ENCODE assay signal across 23 cellular contexts in genomic region chr6:119176445-119176844, GRCh38.
A peak's percentile ranks its signal among the peaks of the same experiment; 100 is the strongest.
DNase-seq lines count a peak whose midpoint lies in the region; ATAC-seq and TF ChIP-seq lines count a peak whose summit lies in the region.
"Had no signal": no experiment of that assay in that cellular context is flagged by ENCODE, and none has a peak within 500 bp of the region (broad histone marks: within the 10 kb centered on the region; RNA-seq: fewer than 3 reads in every experiment).

No MANE protein-coding gene starts in this region.

- no peaks in the 10 kb centered on the region for H3K9me3 Mint-ChIP-seq in activated CD8-positive, alpha-beta memory T cell treated with anti-CD3 and anti-CD28 coated beads, Interleukin-2, amount 10 ng/mL, durations not matched to agents 7 days and 5 days (ENCODE audit: low read depth)
- H3K9me3 Mint-ChIP-seq in Caco-2 (ENCODE audit: unreplicated experiment) (no peaks in the 10 kb centered on the region), type B pancreatic cell (no peaks in the 10 kb centered on the region)
- H3K9me3 Mint-ChIP-seq: CD4-positive, alpha-beta T cell; CD8-positive, alpha-beta T cell had no signal

- CTCF ChIA-PET in activated CD8-positive, alpha-beta memory T cell treated with anti-CD3 and anti-CD28 coated beads, Interleukin-2, amount 10 ng/mL, durations not matched to agents 7 days and 5 days (lab: Charles Lee): interaction anchor here (1.3 kb wide), 1 partner anchor 12 kb away, joined by 3 read pairs; no protein-coding TSS in a partner anchor
- CTCF ChIA-PET in Caco-2 (lab: Charles Lee) (no interaction called here), PC-9 (lab: Charles Lee) (no interaction called here)

- H3K4me2 ChIP-seq in smooth muscle cell (no peak overlapping the region), PC-9 (no peak overlapping the region)
- H3K4me2 ChIP-seq: A549; BLaER1 treated with 17β-estradiol and CSF1 and Interleukin-3, amounts not matched to agents 10 nM and 100 nM had no signal

- H3K36me3 ChIP-seq in Caco-2 (ENCODE audit: control insufficient read depth, insufficient read depth, low read length): no peaks in the 10 kb centered on the region; the same call in 1 of the 2 replicates
- H3K36me3 ChIP-seq in smooth muscle cell (ENCODE audit: low read depth): peaks cover under 1% of the 10 kb centered on the region
- no peaks in the 10 kb centered on the region for H3K36me3 ChIP-seq in PC-9 (ENCODE audit: low read depth)

- no peaks in the 10 kb centered on the region for H3K9me3 ChIP-seq in Caco-2
- H3K9me3 ChIP-seq in smooth muscle cell (replicated peaks; ENCODE audit: low read depth): no peaks in the 10 kb centered on the region
- H3K9me3 ChIP-seq in PC-9 (ENCODE audit: insufficient read depth, low read depth): no peaks in the 10 kb centered on the region
- H3K9me3 ChIP-seq: A549; BLaER1 treated with 17β-estradiol and CSF1 and Interleukin-3, amounts not matched to agents 10 nM and 100 nM had no signal

- H3K36me3 Mint-ChIP-seq in activated CD8-positive, alpha-beta memory T cell treated with anti-CD3 and anti-CD28 coated beads, Interleukin-2, amount 10 ng/mL, durations not matched to agents 7 days and 5 days: peaks cover 30% of the 10 kb centered on the region
- H3K36me3 Mint-ChIP-seq in Caco-2 (ENCODE audit: insufficient read depth, unreplicated experiment) (peaks cover 22% of the 10 kb centered on the region), type B pancreatic cell (peaks cover 10% of the 10 kb centered on the region)

- H3K79me2 ChIP-seq in smooth muscle cell (ENCODE audit: low read depth): no peaks in the 10 kb centered on the region
- H3K79me2 ChIP-seq in PC-9 (ENCODE audit: low read depth): no peaks in the 10 kb centered on the region

- ATAC-seq in activated CD8-positive, alpha-beta memory T cell treated with anti-CD3 and anti-CD28 coated beads, Interleukin-2, amount 10 ng/mL, durations not matched to agents 7 days and 5 days: no peak
- ATAC-seq: A549; CD8-positive, alpha-beta T cell; GM12878 had no signal

- no peaks in the 10 kb centered on the region for H3K27me3 ChIP-seq in Caco-2 (replicated peaks; ENCODE audit: control insufficient read depth, insufficient read depth, low read length)
- no peaks in the 10 kb centered on the region for H3K27me3 ChIP-seq in smooth muscle cell (ENCODE audit: low read depth)
- no peaks in the 10 kb centered on the region for H3K27me3 ChIP-seq in PC-9 (ENCODE audit: insufficient read depth, low read depth)
- H3K27me3 ChIP-seq: BLaER1 treated with 17β-estradiol and CSF1 and Interleukin-3, amounts not matched to agents 10 nM and 100 nM had no signal

- H3K4me3 ChIP-seq in Caco-2 (ENCODE audit: low read depth, low read length) (no peak overlapping the region), smooth muscle cell (no peak overlapping the region), PC-9 (no peak overlapping the region)
- H3K4me3 ChIP-seq: A549; BLaER1 treated with 17β-estradiol and CSF1 and Interleukin-3, amounts not matched to agents 10 nM and 100 nM; GM12878 had no signal

- BruUV-seq in Caco-2 (replicated peaks; lab: Mats Ljungman, UMichigan) (no TSS peak), PC-9 (replicated peaks; lab: Mats Ljungman, UMichigan) (no TSS peak)

- H3K9ac ChIP-seq in smooth muscle cell (ENCODE audit: low read depth): no peak overlapping the region
- H3K9ac ChIP-seq: BLaER1 treated with 17β-estradiol and CSF1 and Interleukin-3, amounts not matched to agents 10 nM and 100 nM had no signal

- no peak overlapping the region for H3K4me3 Mint-ChIP-seq in activated CD8-positive, alpha-beta memory T cell treated with anti-CD3 and anti-CD28 coated beads, Interleukin-2, amount 10 ng/mL, durations not matched to agents 7 days and 5 days
- no peak overlapping the region for H3K4me3 Mint-ChIP-seq in Caco-2 (ENCODE audit: unreplicated experiment)
- no peak overlapping the region for H3K4me3 Mint-ChIP-seq in type B pancreatic cell
- H3K4me3 Mint-ChIP-seq: B cell; CD4-positive, alpha-beta T cell; CD8-positive, alpha-beta T cell had no signal

- POLR2A ChIA-PET in Caco-2 (lab: Charles Lee): no interaction called here
- POLR2A ChIA-PET in PC-9 (lab: Charles Lee; ENCODE audit: unreplicated experiment): no interaction called here

- no peaks in the 10 kb centered on the region for H4K20me1 ChIP-seq in smooth muscle cell (ENCODE audit: low read depth)
- no peaks in the 10 kb centered on the region for H4K20me1 ChIP-seq in PC-9 (ENCODE audit: insufficient read depth)
- H4K20me1 ChIP-seq: BLaER1 treated with 17β-estradiol and CSF1 and Interleukin-3, amounts not matched to agents 10 nM and 100 nM had no signal

- intact Hi-C loops in Caco-2 (cut with micrococcal nuclease; ENCODE audit: unreplicated experiment) (no loop called here), PC-9 (cut with micrococcal nuclease; ENCODE audit: unreplicated experiment) (no loop called here)

- no peak overlapping the region for H2AFZ ChIP-seq in smooth muscle cell (ENCODE audit: low read depth)
- H2AFZ ChIP-seq in PC-9: no peak overlapping the region

- TF ChIP-seq CTCF in Caco-2 (IDR thresholded peaks at IDR 0.05; ENCODE audit: insufficient read depth in 1 of 2, low read depth in 1 of 2, low read length in 1 of 2, severe bottlenecking in 1 of 2, unreplicated experiment in 1 of 2) (no peak), smooth muscle cell (IDR thresholded peaks at IDR 0.05; ENCODE audit: borderline replicate concordance, insufficient read depth, poor library complexity, severe bottlenecking) (no peak), type B pancreatic cell (conservative IDR thresholded peaks at IDR 0.05) (no peak), PC-9 (conservative IDR thresholded peaks at IDR 0.05) (no peak)

- DNase-seq in activated CD8-positive, alpha-beta memory T cell treated with anti-CD3 and anti-CD28 coated beads, Interleukin-2, amount 10 ng/mL, durations not matched to agents 7 days and 5 days: no peak
- DNase-seq in activated CD8-positive, alpha-beta memory T cell treated with anti-CD3 and anti-CD28 coated beads, Interleukin-2, amount 50 U/mL, for 48 hours: no peak
- DNase-seq in Caco-2 (no peak), smooth muscle cell (lab: John Stamatoyannopoulos, UW; ENCODE audit: unreplicated experiment) (no peak), type B pancreatic cell (ENCODE audit: extremely low spot score, unreplicated experiment) (no peak), PC-9 (no peak)
- DNase-seq in activated CD4-positive, CD25-positive, alpha-beta regulatory T cell treated with anti-CD3 and anti-CD28 coated beads, Interleukin-2, amount 50 U/mL, for 72 hours: no peak
- DNase-seq: AML-193; CD4-positive, alpha-beta T cell; CD8-positive, alpha-beta T cell; DMS 273 treated with DMSO at 0.1 percent for 48 hours; DMS153; DMS53; DMS79; DND-41; EL; GDM1 had no signal

- H3K9me2 ChIP-seq in PC-9 (ENCODE audit: insufficient read depth): no peaks in the 10 kb centered on the region; the same call in 1 of the 2 replicates

- H3K27ac ChIP-seq in smooth muscle cell (ENCODE audit: low read depth) (peak overlapping the region; percentile 26), PC-9 (no peak overlapping the region)
- H3K27ac ChIP-seq: 22Rv1; A549; BLaER1 treated with 17β-estradiol and CSF1 and Interleukin-3, amounts not matched to agents 10 nM and 100 nM; C4-2B had no signal

- peaks cover 23% of the 10 kb centered on the region for H3K4me1 Mint-ChIP-seq in activated CD8-positive, alpha-beta memory T cell treated with anti-CD3 and anti-CD28 coated beads, Interleukin-2, amount 10 ng/mL, durations not matched to agents 7 days and 5 days
- H3K4me1 Mint-ChIP-seq in Caco-2 (ENCODE audit: low read depth, unreplicated experiment) (peaks cover 31% of the 10 kb centered on the region), type B pancreatic cell (ENCODE audit: unreplicated experiment) (peaks cover 17% of the 10 kb centered on the region)
- H3K4me1 Mint-ChIP-seq: B cell had no signal

- no peaks in the 10 kb centered on the region for H3F3A ChIP-seq in smooth muscle cell (ENCODE audit: low read depth)
- no peaks in the 10 kb centered on the region for H3F3A ChIP-seq in PC-9 (ENCODE audit: insufficient read depth, low read depth)

- peaks cover 35% of the 10 kb centered on the region for H3K4me1 ChIP-seq in Caco-2
- H3K4me1 ChIP-seq in smooth muscle cell (ENCODE audit: low read depth): no peaks in the 10 kb centered on the region
- no peaks in the 10 kb centered on the region for H3K4me1 ChIP-seq in PC-9 (replicated peaks; ENCODE audit: insufficient read depth)
- H3K4me1 ChIP-seq: A549 had no signal

- H3K27ac Mint-ChIP-seq in activated CD8-positive, alpha-beta memory T cell treated with anti-CD3 and anti-CD28 coated beads, Interleukin-2, amount 10 ng/mL, durations not matched to agents 7 days and 5 days: peak overlapping the region; percentile 28
- H3K27ac Mint-ChIP-seq in Caco-2 (ENCODE audit: unreplicated experiment): peak overlapping the region; percentile 38
- H3K27ac Mint-ChIP-seq in type B pancreatic cell: peak overlapping the region; percentile 25
- H3K27ac Mint-ChIP-seq: B cell; CD4-positive, alpha-beta T cell; CD8-positive, alpha-beta T cell had no signal

- no peaks in the 10 kb centered on the region for H3K27me3 Mint-ChIP-seq in activated CD8-positive, alpha-beta memory T cell treated with anti-CD3 and anti-CD28 coated beads, Interleukin-2, amount 10 ng/mL, durations not matched to agents 7 days and 5 days
- H3K27me3 Mint-ChIP-seq in Caco-2 (ENCODE audit: insufficient read depth, unreplicated experiment) (no peaks in the 10 kb centered on the region), type B pancreatic cell (no peaks in the 10 kb centered on the region)
- H3K27me3 Mint-ChIP-seq: B cell; CD4-positive, alpha-beta T cell had no signal

- 59% methylated on average over 3 of the region's 3 CpGs for WGBS in smooth muscle cell (ENCODE audit: low lambda C conversion rate)
